In the genomic region with DNA sequence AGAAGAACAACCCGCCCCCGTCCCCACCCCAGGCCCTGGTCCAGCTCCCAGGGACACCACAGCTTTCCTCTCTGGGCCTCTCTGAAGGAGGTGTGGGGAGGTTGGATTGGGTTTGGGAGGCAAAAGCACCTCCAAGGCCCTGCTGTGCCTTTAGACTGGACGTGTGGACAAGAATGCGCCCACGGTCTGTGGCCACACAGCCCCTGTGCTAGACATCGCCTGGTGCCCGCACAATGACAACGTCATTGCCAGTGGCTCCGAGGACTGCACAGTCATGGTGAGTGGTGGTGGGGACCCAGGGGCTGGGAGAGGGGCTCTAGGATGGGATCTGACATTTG, we compare ENCODE assay signal across 9 cellular contexts. TPM values are rescaled to one million over a fixed set of nuclear protein-coding genes. Genes with fewer than 3 reads are reported as not detected.
DNase-seq lines count a peak whose midpoint lies in the region; ATAC-seq and TF ChIP-seq lines count a peak whose summit lies in the region.
"Had no signal": no experiment of that assay in that cellular context is flagged by ENCODE, and none has a peak within 500 bp of the region (broad histone marks: within the 10 kb centered on the region; RNA-seq: fewer than 3 reads in every experiment).

No MANE protein-coding gene starts in this region.

- no peak for DNase-seq in activated CD4-positive, alpha-beta T cell treated with anti-CD3 and anti-CD28 coated beads, Interleukin-2, amount 10 ng/mL, durations not matched to agents 24 days and 14 days
- DNase-seq in activated CD4-positive, alpha-beta T cell treated with anti-CD3 and anti-CD28 coated beads, Interleukin-2, amount 50 U/mL, for 4 hours, result no peak
- DNase-seq in T-cell (peak in 2 of 34 experiments; percentile 6 to 21), dorsolateral prefrontal cortex (no peak), Ammon's horn (ENCODE audit: low spot score) (no peak), DMS79 (lab: John Stamatoyannopoulos, UW) (no peak)

- peaks cover 39% of the 10 kb centered on the region for H3K36me3 Mint-ChIP-seq in activated CD4-positive, alpha-beta T cell treated with anti-CD3 and anti-CD28 coated beads, Interleukin-2, amount 10 ng/mL, durations not matched to agents 24 days and 14 days (ENCODE audit: low read depth)
- H3K36me3 Mint-ChIP-seq in T-cell, result peaks cover 27% of the 10 kb centered on the region
- peaks cover 44% of the 10 kb centered on the region for H3K36me3 Mint-ChIP-seq in stimulated activated memory B cell treated with anti-CD40 and anti-IgM and Interleukin-4, amounts not matched to agents 10 μg/mL and 1 μg/mL and 100 μg/mL, for 72 hours

- intact Hi-C loops in activated CD4-positive, alpha-beta T cell treated with anti-CD3 and anti-CD28 coated beads, Interleukin-2, amount 10 ng/mL, durations not matched to agents 24 days and 14 days (cut with micrococcal nuclease), result no loop called here
- intact Hi-C loops in dorsolateral prefrontal cortex (cut with DNase I), result no loop called here

- ATAC-seq in T-cell (replicated peaks in 1 of 4) (no peak), GM21825 (IDR thresholded peaks at IDR 0.05; ENCODE audit: unreplicated experiment) (no peak)
- ATAC-seq in stimulated activated memory B cell treated with anti-CD40 and anti-IgM and Interleukin-4, amounts not matched to agents 10 μg/mL and 1 μg/mL and 100 μg/mL, for 72 hours, result no peak

- POLR2A ChIA-PET in T-cell (lab: Charles Lee), result interaction anchor here (0.5 to 0.6 kb wide), 3 partner anchors 71 to 448 kb away, joined by 4 to 6 read pairs (median 5); no protein-coding TSS in a partner anchor

- peak overlapping the region; percentile 98 for H3K27ac Mint-ChIP-seq in activated CD4-positive, alpha-beta T cell treated with anti-CD3 and anti-CD28 coated beads, Interleukin-2, amount 10 ng/mL, durations not matched to agents 24 days and 14 days
- peak overlapping the region; percentile 93 to 99 for H3K27ac Mint-ChIP-seq in T-cell
- peak overlapping the region; percentile 98 for H3K27ac Mint-ChIP-seq in stimulated activated memory B cell treated with anti-CD40 and anti-IgM and Interleukin-4, amounts not matched to agents 10 μg/mL and 1 μg/mL and 100 μg/mL, for 72 hours

- peaks cover 24% of the 10 kb centered on the region for H3K4me1 Mint-ChIP-seq in activated CD4-positive, alpha-beta T cell treated with anti-CD3 and anti-CD28 coated beads, Interleukin-2, amount 10 ng/mL, durations not matched to agents 24 days and 14 days
- H3K4me1 Mint-ChIP-seq in T-cell, result peaks cover 29 to 35% (median 34%) of the 10 kb centered on the region in 3 donors
- peaks cover 39% of the 10 kb centered on the region for H3K4me1 Mint-ChIP-seq in stimulated activated memory B cell treated with anti-CD40 and anti-IgM and Interleukin-4, amounts not matched to agents 10 μg/mL and 1 μg/mL and 100 μg/mL, for 72 hours

- H3K4me3 ChIP-seq in dorsolateral prefrontal cortex, result peak overlapping the region in 35 of 59 donors; percentile 3 to 78 (median 66)
- H3K4me3 ChIP-seq: SK-N-MC had no signal

- H3K27me3 ChIP-seq in dorsolateral prefrontal cortex, result no peaks in the 10 kb centered on the region

- peak overlapping the region; percentile 98 for H3K4me3 Mint-ChIP-seq in activated CD4-positive, alpha-beta T cell treated with anti-CD3 and anti-CD28 coated beads, Interleukin-2, amount 10 ng/mL, durations not matched to agents 24 days and 14 days
- H3K4me3 Mint-ChIP-seq in T-cell, result peak overlapping the region; percentile 94 to 98 (median 97)
- H3K4me3 Mint-ChIP-seq in stimulated activated memory B cell treated with anti-CD40 and anti-IgM and Interleukin-4, amounts not matched to agents 10 μg/mL and 1 μg/mL and 100 μg/mL, for 72 hours, result peak overlapping the region; percentile 94

- H3K9me3 Mint-ChIP-seq in activated CD4-positive, alpha-beta T cell treated with anti-CD3 and anti-CD28 coated beads, Interleukin-2, amount 10 ng/mL, durations not matched to agents 24 days and 14 days, result no peaks in the 10 kb centered on the region
- H3K9me3 Mint-ChIP-seq in T-cell, result no peaks in the 10 kb centered on the region
- no peaks in the 10 kb centered on the region for H3K9me3 Mint-ChIP-seq in stimulated activated memory B cell treated with anti-CD40 and anti-IgM and Interleukin-4, amounts not matched to agents 10 μg/mL and 1 μg/mL and 100 μg/mL, for 72 hours

- TF ChIP-seq CTCF in dorsolateral prefrontal cortex (IDR thresholded peaks at IDR 0.05 in 54 of 56, conservative IDR thresholded peaks at IDR 0.05 in 2 of 56; ENCODE audit: low read depth in 1 of 56, partially characterized antibody in 56 of 56), result no peak

- no peaks in the 10 kb centered on the region for H3K27me3 Mint-ChIP-seq in activated CD4-positive, alpha-beta T cell treated with anti-CD3 and anti-CD28 coated beads, Interleukin-2, amount 10 ng/mL, durations not matched to agents 24 days and 14 days
- H3K27me3 Mint-ChIP-seq in T-cell, result no peaks in the 10 kb centered on the region
- H3K27me3 Mint-ChIP-seq in stimulated activated memory B cell treated with anti-CD40 and anti-IgM and Interleukin-4, amounts not matched to agents 10 μg/mL and 1 μg/mL and 100 μg/mL, for 72 hours, result no peaks in the 10 kb centered on the region

- peak overlapping the region in 54 of 59 donors; percentile 2 to 91 (median 74) for H3K27ac ChIP-seq in dorsolateral prefrontal cortex
- H3K27ac ChIP-seq: SK-N-MC had no signal

- CTCF ChIA-PET in T-cell (lab: Charles Lee), result interaction anchor here in 1 of 2 donors (0.5 to 1.7 kb wide), 6 partner anchors 43 to 261 kb away, joined by 3 to 13 read pairs (median 5); a partner anchor contains a TSS

RNA-seq across cellular contexts. Expression of a gene that starts 3.0 kb away (rescaled TPM):
- 748 and 758 TPM in 2 replicates for total RNA-seq in activated CD4-positive, alpha-beta T cell treated with anti-CD3 and anti-CD28 coated beads, Interleukin-2, amount 10 ng/mL, durations not matched to agents 24 days and 14 days
- total RNA-seq in T-cell (1,000 to 10,000 TPM in 2 of 5 donors, 100 to 1,000 TPM in 3; 708 to 1,286 (median 987) TPM), dorsolateral prefrontal cortex (100 to 1,000 TPM in 1 of 120 experiments, 10 to 100 TPM in 119; 34.2 to 114 (median 60.7) TPM)

RNA-seq across cellular contexts. Expression of a gene that starts 7.1 kb away (rescaled TPM):
- total RNA-seq in activated CD4-positive, alpha-beta T cell treated with anti-CD3 and anti-CD28 coated beads, Interleukin-2, amount 10 ng/mL, durations not matched to agents 24 days and 14 days, result 280 and 300 TPM in 2 replicates
- total RNA-seq in T-cell, result 100 to 1,000 TPM in 3 of 5 donors, 10 to 100 TPM in 2; 47.0 to 115 (median 100) TPM
- 10 to 100 TPM; 29.1 to 89.3 (median 49.3) TPM for total RNA-seq in dorsolateral prefrontal cortex

RNA-seq across cellular contexts. Expression of a gene that starts 7.3 kb away (rescaled TPM):
- total RNA-seq in activated CD4-positive, alpha-beta T cell treated with anti-CD3 and anti-CD28 coated beads, Interleukin-2, amount 10 ng/mL, durations not matched to agents 24 days and 14 days, result 73.0 and 80.7 TPM in 2 replicates
- total RNA-seq in T-cell, result 100 to 1,000 TPM in 2 of 5 donors, 10 to 100 TPM in 3; 31.6 to 114 (median 86.4) TPM
- 10 to 100 TPM; 13.7 to 63.7 (median 29.9) TPM for total RNA-seq in dorsolateral prefrontal cortex

RNA-seq across cellular contexts. Expression of a gene that starts 12.6 kb away (rescaled TPM):
- 15.6 and 24.5 TPM in 2 replicates for total RNA-seq in activated CD4-positive, alpha-beta T cell treated with anti-CD3 and anti-CD28 coated beads, Interleukin-2, amount 10 ng/mL, durations not matched to agents 24 days and 14 days
- total RNA-seq in T-cell (10 to 100 TPM; 25.8 to 42.6 (median 30.8) TPM), dorsolateral prefrontal cortex (10 to 100 TPM in 118 of 120 experiments, 1 to 10 TPM in 2; 8.6 to 49.6 (median 23.0) TPM)
